ENCODE assay signal across 17 cellular contexts in genomic region chr4:105613326-105613725, GRCh38.
DNase-seq lines count a peak whose midpoint lies in the region; FAIRE-seq and TF ChIP-seq lines count a peak whose summit lies in the region.
"Had no signal": no experiment of that assay in that cellular context is flagged by ENCODE, and none has a peak within 500 bp of the region (broad histone marks: within the 10 kb centered on the region; RNA-seq: fewer than 3 reads in every experiment).

No MANE protein-coding gene starts in this region.

- no peak overlapping the region for H3K27ac Mint-ChIP-seq in astrocyte (ENCODE audit: unreplicated experiment)
- H3K27ac Mint-ChIP-seq: CD4-positive, CD25-positive, alpha-beta regulatory T cell; dendritic cell treated with granulocyte-macrophage colony-stimulating factor and Interleukin-4, amounts not matched to agents 40 ng/mL and 50 ng/mL, for 4 days; HFFc6 had no signal

- peak; percentile 58 for DNase-seq in NCI-H1092 (lab: John Stamatoyannopoulos, UW)
- DNase-seq in NCI-H2081 (lab: John Stamatoyannopoulos, UW), result peak; percentile 34 to 79
- peak; percentile 18 for DNase-seq in astrocyte (ENCODE audit: low read depth)
- peak; percentile 41 for DNase-seq in retina
- no peak for DNase-seq in amniotic stem cell (lab: John Stamatoyannopoulos, UW)
- DNase-seq in posterior cingulate gyrus, result no peak
- no peak for DNase-seq in activated naive CD4-positive, alpha-beta T cell treated with anti-CD3 and anti-CD28 coated beads, Interleukin-2, amount 50 U/mL, for 16 hours
- DNase-seq: activated CD4-positive, CD25-positive, alpha-beta regulatory T cell; activated gamma-delta T cell; CD4-positive, CD25-positive, alpha-beta regulatory T cell; HFFc6; NCI-H524 treated with DMSO at 0.1 percent for 48 hours; psoas muscle; RPMI8226 had no signal

- H3K36me3 ChIP-seq in astrocyte (ENCODE audit: insufficient read depth, low read length), result no peaks in the 10 kb centered on the region

- H4K20me1 ChIP-seq in astrocyte (ENCODE audit: insufficient read depth, low read length), result no peaks in the 10 kb centered on the region

- H3K4me2 ChIP-seq in astrocyte (ENCODE audit: low read length), result no peak overlapping the region

- H3K27me3 ChIP-seq in astrocyte (ENCODE audit: insufficient read depth, low read length), result no peaks in the 10 kb centered on the region

- H3K27me3 Mint-ChIP-seq in astrocyte (ENCODE audit: low read depth, unreplicated experiment), result no peaks in the 10 kb centered on the region
- H3K27me3 Mint-ChIP-seq: dendritic cell treated with granulocyte-macrophage colony-stimulating factor and Interleukin-4, amounts not matched to agents 40 ng/mL and 50 ng/mL, for 4 days had no signal

- H3K9ac ChIP-seq in astrocyte (ENCODE audit: low read length), result no peak overlapping the region

- no peaks in the 10 kb centered on the region for H3K36me3 Mint-ChIP-seq in astrocyte (ENCODE audit: low read depth, unreplicated experiment)
- H3K36me3 Mint-ChIP-seq: CD4-positive, CD25-positive, alpha-beta regulatory T cell had no signal

- H3K9me3 Mint-ChIP-seq in astrocyte (ENCODE audit: unreplicated experiment), result no peaks in the 10 kb centered on the region
- H3K9me3 Mint-ChIP-seq: HFFc6 had no signal

- H2AFZ ChIP-seq in astrocyte (ENCODE audit: low read depth, low read length), result no peak overlapping the region

- TF ChIP-seq CTCF in astrocyte (IDR thresholded peaks at IDR 0.05; ENCODE audit: insufficient read depth, low read depth, low read length), result no peak

- FAIRE-seq in astrocyte (lab: Jason Lieb, UNC), result no peak
- FAIRE-seq: GM12892 had no signal

- no peaks in the 10 kb centered on the region for H3K4me1 Mint-ChIP-seq in astrocyte (ENCODE audit: low read depth, unreplicated experiment)
- H3K4me1 Mint-ChIP-seq: CD4-positive, CD25-positive, alpha-beta regulatory T cell had no signal

- H3K27ac ChIP-seq in astrocyte (ENCODE audit: low read depth, low read length), result no peak overlapping the region
- H3K27ac ChIP-seq: HL-60, psoas muscle had no signal

- no peak overlapping the region for H3K4me3 Mint-ChIP-seq in astrocyte (ENCODE audit: unreplicated experiment)
- H3K4me3 Mint-ChIP-seq: CD4-positive, CD25-positive, alpha-beta regulatory T cell; dendritic cell treated with granulocyte-macrophage colony-stimulating factor and Interleukin-4, amounts not matched to agents 40 ng/mL and 50 ng/mL, for 4 days; HFFc6 had no signal

- H3K79me2 ChIP-seq in astrocyte (ENCODE audit: insufficient read depth, low read length), result no peaks in the 10 kb centered on the region

- H3K4me1 ChIP-seq in astrocyte (ENCODE audit: insufficient read depth, low read length), result no peaks in the 10 kb centered on the region
- H3K4me1 ChIP-seq: psoas muscle had no signal

- intact Hi-C loops in posterior cingulate gyrus (cut with DNase I), result no loop called here

- H3K9me3 ChIP-seq in astrocyte (ENCODE audit: insufficient read depth, low read depth, low read length), result no peaks in the 10 kb centered on the region
- H3K9me3 ChIP-seq: psoas muscle had no signal

- H3K4me3 ChIP-seq in astrocyte (ENCODE audit: insufficient read depth, low read depth, low read length), result no peak overlapping the region
- H3K4me3 ChIP-seq: psoas muscle had no signal

Comparison
In these comparisons a context has a peak if more than half of its experiments do, and no peak if none do; other contexts are left out.
1. DNase-seq: peak in NCI-H1092 (single experiment), NCI-H2081 (2 of 2), astrocyte (single experiment) and retina (single experiment); none in amniotic stem cell (single experiment), posterior cingulate gyrus (0 of 10) and activated naive CD4-positive, alpha-beta T cell treated with anti-CD3 and anti-CD28 coated beads, Interleukin-2, amount 50 U/mL, for 16 hours (single experiment).